Comparison of ENCODE assay signal across 1 cellular context in the genomic region with DNA sequence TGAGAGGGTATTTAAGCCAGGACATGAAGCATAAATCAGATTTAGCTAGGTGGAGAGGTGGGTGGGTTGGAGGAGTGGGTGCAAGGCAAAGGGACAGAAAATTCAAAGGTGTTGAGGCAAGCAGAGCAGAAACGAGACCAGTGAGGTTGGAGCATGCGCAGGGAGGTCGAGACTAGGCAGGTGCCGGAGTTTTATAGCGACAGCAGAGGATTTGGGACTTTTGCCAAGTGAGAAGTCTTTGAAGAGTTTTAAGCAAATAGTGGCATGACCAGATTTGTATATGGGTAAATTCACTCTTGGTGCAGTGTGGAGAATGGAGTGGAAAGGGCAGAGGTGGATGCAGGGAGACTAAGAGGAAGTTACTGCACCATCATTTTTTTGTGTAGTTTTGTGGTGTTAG.
A peak's percentile ranks its signal among the peaks of the same experiment; 100 is the strongest.
TF ChIP-seq lines count a peak whose summit lies in the region.

No MANE protein-coding gene starts in this region.

TF ChIP-seq in HEK293, 187 proteins besides CTCF, POLR2A, EP300 and RAD21 (continued from another document):
- TF ChIP-seq, protein P1, sequence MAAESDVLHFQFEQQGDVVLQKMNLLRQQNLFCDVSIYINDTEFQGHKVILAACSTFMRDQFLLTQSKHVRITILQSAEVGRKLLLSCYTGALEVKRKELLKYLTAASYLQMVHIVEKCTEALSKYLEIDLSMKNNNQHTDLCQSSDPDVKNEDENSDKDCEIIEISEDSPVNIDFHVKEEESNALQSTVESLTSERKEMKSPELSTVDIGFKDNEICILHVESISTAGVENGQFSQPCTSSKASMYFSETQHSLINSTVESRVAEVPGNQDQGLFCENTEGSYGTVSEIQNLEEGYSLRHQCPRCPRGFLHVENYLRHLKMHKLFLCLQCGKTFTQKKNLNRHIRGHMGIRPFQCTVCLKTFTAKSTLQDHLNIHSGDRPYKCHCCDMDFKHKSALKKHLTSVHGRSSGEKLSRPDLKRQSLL (tag by site-specific recombination; IDR thresholded peaks at IDR 0.05): no peak
- TF ChIP-seq ZNF10 (tag by site-specific recombination; IDR thresholded peaks at IDR 0.05) (peak; percentile 94), ZNF121 (tag by site-specific recombination; IDR thresholded peaks at IDR 0.05) (no peak), ZFP69B (tag by site-specific recombination; IDR thresholded peaks at IDR 0.05) (no peak), KLF1 (tag by site-specific recombination; IDR thresholded peaks at IDR 0.05) (no peak), ZNF658 (tag by site-specific recombination; IDR thresholded peaks at IDR 0.05) (no peak), ZNF510 (tag by site-specific recombination; IDR thresholded peaks at IDR 0.05; ENCODE audit: insufficient replicate concordance) (no peak), ZNF561 (tag by site-specific recombination; IDR thresholded peaks at IDR 0.05; ENCODE audit: borderline replicate concordance) (no peak), GLIS1 (tag by site-specific recombination; IDR thresholded peaks at IDR 0.05) (no peak), ZNF184 (tag by site-specific recombination; IDR thresholded peaks at IDR 0.05) (no peak), ZNF426 (tag by site-specific recombination; IDR thresholded peaks at IDR 0.05) (no peak), FEZF1 (tag by site-specific recombination; IDR thresholded peaks at IDR 0.05) (no peak)
- TF ChIP-seq, protein P2, sequence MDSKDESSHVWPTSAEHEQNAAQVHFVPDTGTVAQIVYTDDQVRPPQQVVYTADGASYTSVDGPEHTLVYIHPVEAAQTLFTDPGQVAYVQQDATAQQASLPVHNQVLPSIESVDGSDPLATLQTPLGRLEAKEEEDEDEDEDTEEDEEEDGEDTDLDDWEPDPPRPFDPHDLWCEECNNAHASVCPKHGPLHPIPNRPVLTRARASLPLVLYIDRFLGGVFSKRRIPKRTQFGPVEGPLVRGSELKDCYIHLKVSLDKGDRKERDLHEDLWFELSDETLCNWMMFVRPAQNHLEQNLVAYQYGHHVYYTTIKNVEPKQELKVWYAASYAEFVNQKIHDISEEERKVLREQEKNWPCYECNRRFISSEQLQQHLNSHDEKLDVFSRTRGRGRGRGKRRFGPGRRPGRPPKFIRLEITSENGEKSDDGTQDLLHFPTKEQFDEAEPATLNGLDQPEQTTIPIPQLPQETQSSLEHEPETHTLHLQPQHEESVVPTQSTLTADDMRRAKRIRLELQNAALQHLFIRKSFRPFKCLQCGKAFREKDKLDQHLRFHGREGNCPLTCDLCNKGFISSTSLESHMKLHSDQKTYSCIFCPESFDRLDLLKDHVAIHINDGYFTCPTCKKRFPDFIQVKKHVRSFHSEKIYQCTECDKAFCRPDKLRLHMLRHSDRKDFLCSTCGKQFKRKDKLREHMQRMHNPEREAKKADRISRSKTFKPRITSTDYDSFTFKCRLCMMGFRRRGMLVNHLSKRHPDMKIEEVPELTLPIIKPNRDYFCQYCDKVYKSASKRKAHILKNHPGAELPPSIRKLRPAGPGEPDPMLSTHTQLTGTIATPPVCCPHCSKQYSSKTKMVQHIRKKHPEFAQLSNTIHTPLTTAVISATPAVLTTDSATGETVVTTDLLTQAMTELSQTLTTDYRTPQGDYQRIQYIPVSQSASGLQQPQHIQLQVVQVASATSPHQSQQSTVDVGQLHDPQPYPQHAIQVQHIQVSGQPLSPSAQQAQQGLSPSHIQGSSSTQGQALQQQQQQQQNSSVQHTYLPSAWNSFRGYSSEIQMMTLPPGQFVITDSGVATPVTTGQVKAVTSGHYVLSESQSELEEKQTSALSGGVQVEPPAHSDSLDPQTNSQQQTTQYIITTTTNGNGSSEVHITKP (tag by site-specific recombination; IDR thresholded peaks at IDR 0.05): no peak
- TF ChIP-seq, protein P3, sequence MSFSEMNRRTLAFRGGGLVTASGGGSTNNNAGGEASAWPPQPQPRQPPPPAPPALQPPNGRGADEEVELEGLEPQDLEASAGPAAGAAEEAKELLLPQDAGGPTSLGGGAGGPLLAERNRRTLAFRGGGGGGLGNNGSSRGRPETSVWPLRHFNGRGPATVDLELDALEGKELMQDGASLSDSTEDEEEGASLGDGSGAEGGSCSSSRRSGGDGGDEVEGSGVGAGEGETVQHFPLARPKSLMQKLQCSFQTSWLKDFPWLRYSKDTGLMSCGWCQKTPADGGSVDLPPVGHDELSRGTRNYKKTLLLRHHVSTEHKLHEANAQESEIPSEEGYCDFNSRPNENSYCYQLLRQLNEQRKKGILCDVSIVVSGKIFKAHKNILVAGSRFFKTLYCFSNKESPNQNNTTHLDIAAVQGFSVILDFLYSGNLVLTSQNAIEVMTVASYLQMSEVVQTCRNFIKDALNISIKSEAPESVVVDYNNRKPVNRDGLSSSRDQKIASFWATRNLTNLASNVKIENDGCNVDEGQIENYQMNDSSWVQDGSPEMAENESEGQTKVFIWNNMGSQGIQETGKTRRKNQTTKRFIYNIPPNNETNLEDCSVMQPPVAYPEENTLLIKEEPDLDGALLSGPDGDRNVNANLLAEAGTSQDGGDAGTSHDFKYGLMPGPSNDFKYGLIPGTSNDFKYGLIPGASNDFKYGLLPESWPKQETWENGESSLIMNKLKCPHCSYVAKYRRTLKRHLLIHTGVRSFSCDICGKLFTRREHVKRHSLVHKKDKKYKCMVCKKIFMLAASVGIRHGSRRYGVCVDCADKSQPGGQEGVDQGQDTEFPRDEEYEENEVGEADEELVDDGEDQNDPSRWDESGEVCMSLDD (tag by site-specific recombination; IDR thresholded peaks at IDR 0.05): no peak
